In genomic region chr7:2612445-2613112, GRCh38 we compare ENCODE assay signal across 14 cellular contexts. TPM values are rescaled to one million over a fixed set of nuclear protein-coding genes. Genes with fewer than 3 reads are reported as not detected.
DNase-seq lines count a peak whose midpoint lies in the region; ATAC-seq and TF ChIP-seq lines count a peak whose summit lies in the region.
"Had no signal": no experiment of that assay in that cellular context is flagged by ENCODE, and none has a peak within 500 bp of the region (broad histone marks: within the 10 kb centered on the region; RNA-seq: fewer than 3 reads in every experiment).

No MANE protein-coding gene starts in this region.

- no peak overlapping the region for H3K4me3 Mint-ChIP-seq in activated T-cell treated with anti-CD3 and anti-CD28 coated beads, Interleukin-2, amount 50 U/mL, for 4 hours
- H3K4me3 Mint-ChIP-seq in brain = no peak overlapping the region
- H3K4me3 Mint-ChIP-seq: B cell; stimulated activated naive CD8-positive, alpha-beta T cell treated with anti-CD3 and anti-CD28 coated beads, Interleukin-15, Interleukin-2, amounts not matched to agents 100 ng/mL and 50 ng/mL, for 24 hours had no signal

- H3K9me2 ChIP-seq in HCT116 (ENCODE audit: insufficient read depth) = no peaks in the 10 kb centered on the region

- no peaks in the 10 kb centered on the region for H3K36me3 Mint-ChIP-seq in activated T-cell treated with anti-CD3 and anti-CD28 coated beads, Interleukin-2, amount 50 U/mL, for 4 hours (ENCODE audit: insufficient read depth)
- no peaks in the 10 kb centered on the region for H3K36me3 Mint-ChIP-seq in brain

- in situ Hi-C loops in gastrocnemius medialis (cut with MboI; ENCODE audit: low sequenced_read_pairs in 4 of 4) = no loop called here

- H3K36me3 ChIP-seq in HCT116 (ENCODE audit: control insufficient read depth in 1 of 2, insufficient read depth in 2 of 2, low read length in 2 of 2) (no peaks in the 10 kb centered on the region), gastrocnemius medialis (no peaks in the 10 kb centered on the region)

- H3K4me3 ChIP-seq in HCT116 (replicated peaks in 1 of 2; ENCODE audit: low read depth in 1 of 2, low read length in 2 of 2) (no peak overlapping the region), gastrocnemius medialis (no peak overlapping the region)

- H3K27ac ChIP-seq in HCT116 (ENCODE audit: low read depth, low read length) = no peak overlapping the region
- H3K27ac ChIP-seq in gastrocnemius medialis = peak overlapping the region in 3 of 4 donors; percentile 87 to 94 (median 88)
- H3K27ac ChIP-seq: HL-60 had no signal

- H3K79me2 ChIP-seq in HCT116 (ENCODE audit: insufficient read depth, low read length) = no peaks in the 10 kb centered on the region

- TF ChIP-seq RAD21 in HCT116 (IDR thresholded peaks at IDR 0.05; ENCODE audit: low read depth) = no peak

- H3K9me3 Mint-ChIP-seq in activated T-cell treated with anti-CD3 and anti-CD28 coated beads, Interleukin-2, amount 50 U/mL, for 4 hours = no peaks in the 10 kb centered on the region
- H3K9me3 Mint-ChIP-seq in brain = no peaks in the 10 kb centered on the region
- H3K9me3 Mint-ChIP-seq: stimulated activated naive CD8-positive, alpha-beta T cell treated with anti-CD3 and anti-CD28 coated beads, Interleukin-15, Interleukin-2, amounts not matched to agents 100 ng/mL and 50 ng/mL, for 24 hours had no signal

- TF ChIP-seq POLR2A in HCT116 (IDR thresholded peaks at IDR 0.05; ENCODE audit: borderline replicate concordance, extremely low read depth, insufficient read depth, insufficient read length) = no peak
- no peak for TF ChIP-seq POLR2A in gastrocnemius medialis (IDR thresholded peaks at IDR 0.05)

- peaks cover 2% of the 10 kb centered on the region for H3K27me3 Mint-ChIP-seq in activated T-cell treated with anti-CD3 and anti-CD28 coated beads, Interleukin-2, amount 50 U/mL, for 4 hours (ENCODE audit: low read depth)
- no peaks in the 10 kb centered on the region for H3K27me3 Mint-ChIP-seq in brain
- H3K27me3 Mint-ChIP-seq: B cell; stimulated activated naive CD8-positive, alpha-beta T cell treated with anti-CD3 and anti-CD28 coated beads, Interleukin-15, Interleukin-2, amounts not matched to agents 100 ng/mL and 50 ng/mL, for 24 hours had no signal

- RAD21 ChIA-PET in HCT116 (lab: Charles Lee; ENCODE audit: low non-redundant PET in 1 of 2, low total read pairs in 2 of 2, uncharacterized antibody in 2 of 2, unreplicated experiment in 2 of 2) = no interaction called here

- H3K4me2 ChIP-seq in HCT116 (ENCODE audit: low read length) = no peak overlapping the region

- H3K9ac ChIP-seq in HCT116 (ENCODE audit: low read length) = no peak overlapping the region

- BruUV-seq in HCT116 (replicated peaks; lab: Mats Ljungman, UMichigan) = no TSS peak

- intact Hi-C loops in HCT116 (cut with micrococcal nuclease) = no loop called here
- intact Hi-C loops in gastrocnemius medialis (cut with DNase I; ENCODE audit: low total_unique reads) = no loop called here

- DNase-seq in activated T-cell treated with anti-CD3 and anti-CD28 coated beads for 48 hours (ENCODE audit: low read depth) (peak; percentile 6), HCT116 (ENCODE audit: low read depth, low spot score) (peak; percentile 39), gastrocnemius medialis (no peak), NOMO-1 treated with dmso at 0.1 percent for 144 hours (lab: John Stamatoyannopoulos, UW; ENCODE audit: unreplicated experiment) (no peak)
- DNase-seq in activated T-cell treated with anti-CD3 and anti-CD28 coated beads, Interleukin-2, amount 50 U/mL, for 4 hours = no peak
- DNase-seq: activated gamma-delta T cell treated with Interleukin-2 at 50 U/mL for 16 hours; NK-92 treated with Interleukin-12 subunit alpha and Interleukin-12 subunit beta, amount 100 ng/mL, for 24 hours; stimulated activated CD4-positive, alpha-beta T cell treated with anti-CD3 and anti-CD28 coated beads, Interleukin-4, amount 100 ng/mL, for 1 hour had no signal

- peak overlapping the region; percentile 94 to 97 (median 96) for H3K27ac Mint-ChIP-seq in brain
- H3K27ac Mint-ChIP-seq: B cell; stimulated activated naive CD8-positive, alpha-beta T cell treated with anti-CD3 and anti-CD28 coated beads, Interleukin-15, Interleukin-2, amounts not matched to agents 100 ng/mL and 50 ng/mL, for 24 hours had no signal

- TF ChIP-seq CTCF in HCT116 (IDR thresholded peaks at IDR 0.05 in 2 of 3, conservative IDR thresholded peaks at IDR 0.05 in 1 of 3; ENCODE audit: borderline replicate concordance in 1 of 3, insufficient read depth in 1 of 3, low read depth in 2 of 3, low read length in 2 of 3) (no peak), brain (conservative IDR thresholded peaks at IDR 0.05) (no peak), gastrocnemius medialis (IDR thresholded peaks at IDR 0.05 in 4 of 5, conservative IDR thresholded peaks at IDR 0.05 in 1 of 5) (no peak)

- H3K4me1 Mint-ChIP-seq in activated T-cell treated with anti-CD3 and anti-CD28 coated beads, Interleukin-2, amount 50 U/mL, for 4 hours (ENCODE audit: low read depth) = peaks cover 4% of the 10 kb centered on the region
- H3K4me1 Mint-ChIP-seq in brain = peaks cover 82% of the 10 kb centered on the region

- H4K20me1 ChIP-seq in HCT116 (ENCODE audit: insufficient read depth) = no peaks in the 10 kb centered on the region

- no peak overlapping the region for H2AFZ ChIP-seq in HCT116 (ENCODE audit: low read depth, low read length, poor library complexity, severe bottlenecking)

- H3K4me1 ChIP-seq in HCT116 (ENCODE audit: control insufficient read depth in 1 of 2, insufficient read depth in 2 of 2, low read length in 2 of 2) = peaks cover 3 to 11% of the 10 kb centered on the region in 2 experiments; a peak in 3 of 4 replicates
- peaks cover 21 to 28% of the 10 kb centered on the region in 2 donors for H3K4me1 ChIP-seq in gastrocnemius medialis

- no peak for ATAC-seq in activated T-cell treated with anti-CD3 and anti-CD28 coated beads, Interleukin-2, amount 50 U/mL, for 4 hours
- ATAC-seq in HCT116 (peak; percentile 91), gastrocnemius medialis (no peak), GM18867 (IDR thresholded peaks at IDR 0.05; ENCODE audit: unreplicated experiment) (no peak), HG02884 (IDR thresholded peaks at IDR 0.05; ENCODE audit: unreplicated experiment) (no peak)

- POLR2A ChIA-PET in HCT116 (lab: Charles Lee) = interaction anchor here (0.6 to 0.8 kb wide), 2 partner anchors 19 to 57 kb away, joined by 3 to 6 read pairs; no protein-coding TSS in a partner anchor

- H3K27me3 ChIP-seq in HCT116 (ENCODE audit: insufficient read depth, low read length) (no peaks in the 10 kb centered on the region), gastrocnemius medialis (no peaks in the 10 kb centered on the region)

- H3K9me3 ChIP-seq in HCT116 (ENCODE audit: control insufficient read depth in 1 of 2, insufficient read depth in 1 of 2, low read depth in 1 of 2, low read length in 2 of 2) = no peaks in the 10 kb centered on the region
- H3K9me3 ChIP-seq in gastrocnemius medialis = no peaks in the 10 kb centered on the region

- CTCF ChIA-PET in HCT116 (lab: Charles Lee) = no interaction called here

TF ChIP-seq in HCT116, 20 proteins besides CTCF, POLR2A, EP300 and RAD21:
- TF ChIP-seq EGR1 (IDR thresholded peaks at IDR 0.05; ENCODE audit: low read depth) = no peak
- no peak for TF ChIP-seq JUND (IDR thresholded peaks at IDR 0.05)
- no peak for TF ChIP-seq SP1 (IDR thresholded peaks at IDR 0.05; ENCODE audit: low read depth)
- no peak for TF ChIP-seq POLR2AphosphoS5 (IDR thresholded peaks at IDR 0.05; ENCODE audit: low read depth, low read length)
- no peak for TF ChIP-seq REST (IDR thresholded peaks at IDR 0.05; ENCODE audit: low read depth)
TF ChIP-seq in HCT116: peak in this region for 0.

RNA-seq across cellular contexts. Expression of gene TTYH3, which starts 19.2 kb away (rescaled TPM):
- 10 to 100 TPM; 13.4 to 17.3 (median 15.2) TPM for total RNA-seq in activated T-cell treated with anti-CD3 and anti-CD28 coated beads, Interleukin-2, amount 50 U/mL, for 4 hours
- 40.3 TPM for total RNA-seq in HCT116 (2021; ENCODE audit: unreplicated experiment)
- 24.8 and 28.1 TPM in 2 replicates for polyA plus RNA-seq in HCT116 (2012)
- 48.7 TPM for polyA plus RNA-seq in brain (ENCODE audit: insufficient read depth, low read depth, low replicate concordance)
- 10 to 100 TPM in 1 of 4 donors, 1 to 10 TPM in 3; 2.9 to 14.8 (median 5.2) TPM for total RNA-seq in gastrocnemius medialis

RNA-seq across cellular contexts. Expression of gene IQCE, which starts 53.8 kb away (rescaled TPM):
- total RNA-seq in activated T-cell treated with anti-CD3 and anti-CD28 coated beads, Interleukin-2, amount 50 U/mL, for 4 hours = 10 to 100 TPM in 1 of 3 donors, 1 to 10 TPM in 2; 8.9 to 10.4 (median 9.0) TPM
- total RNA-seq in HCT116 (2021; ENCODE audit: unreplicated experiment) (21.4 TPM), gastrocnemius medialis (10 to 100 TPM in 1 of 4 donors, 1 to 10 TPM in 3; 6.3 to 11.5 (median 8.8) TPM)
- polyA plus RNA-seq in HCT116 (2012) = 10.4 and 12.2 TPM in 2 replicates
- 18.0 TPM for polyA plus RNA-seq in brain (ENCODE audit: insufficient read depth, low read depth, low replicate concordance)

RNA-seq across cellular contexts. Expression of gene BRAT1, which starts 57.3 kb away (rescaled TPM):
- 10 to 100 TPM; 40.7 to 55.0 (median 42.6) TPM for total RNA-seq in activated T-cell treated with anti-CD3 and anti-CD28 coated beads, Interleukin-2, amount 50 U/mL, for 4 hours
- total RNA-seq in HCT116 (2021; ENCODE audit: unreplicated experiment) (47.6 TPM), gastrocnemius medialis (10 to 100 TPM; 15.3 to 36.4 (median 20.2) TPM)
- polyA plus RNA-seq in HCT116 (2012) = 32.1 and 35.3 TPM in 2 replicates
- 49.3 TPM for polyA plus RNA-seq in brain (ENCODE audit: insufficient read depth, low read depth, low replicate concordance)

Comparison
In these comparisons a context has a peak if more than half of its experiments do, and no peak if none do; other contexts are left out.
1. DNase-seq: peak in activated T-cell treated with anti-CD3 and anti-CD28 coated beads for 48 hours (single experiment) and HCT116 (single experiment); none in activated T-cell treated with anti-CD3 and anti-CD28 coated beads, Interleukin-2, amount 50 U/mL, for 4 hours (single experiment), gastrocnemius medialis (0 of 2) and NOMO-1 treated with dmso at 0.1 percent for 144 hours (single experiment).